ENCODE assay signal across 2 cellular contexts in genomic region chr10:78071857-78072179, GRCh38.
TF ChIP-seq lines count a peak whose summit lies in the region.

No MANE protein-coding gene starts in this region.

TF ChIP-seq in IMR-90, 13 proteins besides CTCF, POLR2A, EP300 and RAD21:
- TF ChIP-seq BHLHE40 (IDR thresholded peaks at IDR 0.05; ENCODE audit: low read depth, low read length) = no peak
- TF ChIP-seq CEBPB (IDR thresholded peaks at IDR 0.05; ENCODE audit: low read depth, low read length) = no peak
- TF ChIP-seq CHD1 (IDR thresholded peaks at IDR 0.05; ENCODE audit: low read depth, low read length) = no peak
- TF ChIP-seq MXI1 (IDR thresholded peaks at IDR 0.05; ENCODE audit: borderline replicate concordance, low read depth, low read length) = no peak
- no peak for TF ChIP-seq USF2 (IDR thresholded peaks at IDR 0.05; ENCODE audit: low read depth, low read length)
- TF ChIP-seq FOS (IDR thresholded peaks at IDR 0.05; ENCODE audit: low read depth, low read length) = no peak
- TF ChIP-seq RFX5 (IDR thresholded peaks at IDR 0.05; ENCODE audit: low read depth, low read length) = no peak
- TF ChIP-seq MAFK (IDR thresholded peaks at IDR 0.05; ENCODE audit: low read depth, low read length) = no peak
- TF ChIP-seq NFE2L2 (IDR thresholded peaks at IDR 0.05; ENCODE audit: low read depth, low read length) = no peak
- TF ChIP-seq MAZ (IDR thresholded peaks at IDR 0.05; ENCODE audit: borderline replicate concordance, low read depth, low read length) = no peak
- no peak for TF ChIP-seq ELK1 (IDR thresholded peaks at IDR 0.05; ENCODE audit: borderline replicate concordance, low read depth, low read length)
- TF ChIP-seq SMC3 (IDR thresholded peaks at IDR 0.05; ENCODE audit: low read depth, low read length) = no peak
- TF ChIP-seq RCOR1 (IDR thresholded peaks at IDR 0.05; ENCODE audit: insufficient replicate concordance, low read length) = no peak

TF ChIP-seq in H1, 55 proteins besides CTCF, POLR2A, EP300 and RAD21:
- no peak for TF ChIP-seq POU5F1 (IDR thresholded peaks at IDR 0.05; ENCODE audit: low read depth, low read length)
- TF ChIP-seq BCL11A (IDR thresholded peaks at IDR 0.05; ENCODE audit: low read depth in 2 of 2, low read length in 2 of 2) = no peak
- no peak for TF ChIP-seq TBP (IDR thresholded peaks at IDR 0.05; ENCODE audit: low read depth, low read length)
- no peak for TF ChIP-seq SAP30 (IDR thresholded peaks at IDR 0.05; ENCODE audit: insufficient read depth, insufficient replicate concordance, low read length)
- no peak for TF ChIP-seq TAF1 (IDR thresholded peaks at IDR 0.05; ENCODE audit: low read depth, low read length)
- TF ChIP-seq KDM4A (IDR thresholded peaks at IDR 0.05; ENCODE audit: low read depth, low read length, severe bottlenecking) = no peak
- no peak for TF ChIP-seq MAX (IDR thresholded peaks at IDR 0.05)
- no peak for TF ChIP-seq HDAC6 (IDR thresholded peaks at IDR 0.05; ENCODE audit: low read depth, low read length)
- TF ChIP-seq POLR2AphosphoS5 (IDR thresholded peaks at IDR 0.05; ENCODE audit: low read depth, low read length) = no peak
- no peak for TF ChIP-seq NANOG (IDR thresholded peaks at IDR 0.05; ENCODE audit: insufficient read depth, low read depth, low read length, poor library complexity, severe bottlenecking)
- no peak for TF ChIP-seq PHF8 (conservative IDR thresholded peaks at IDR 0.05; ENCODE audit: low read depth, low read length)
- TF ChIP-seq SIX5 (IDR thresholded peaks at IDR 0.05; ENCODE audit: low read depth, low read length) = no peak
TF ChIP-seq in H1: peak in this region for 0.
